2 cellular contexts compared by ENCODE assay signal in genomic region chr7:139722604-139723003, GRCh38.
TF ChIP-seq lines count a peak whose summit lies in the region.

No MANE protein-coding gene starts in this region.

TF ChIP-seq in A549, 52 proteins besides CTCF, POLR2A, EP300 and RAD21 (continued from another document):
- TF ChIP-seq EHMT2 (IDR thresholded peaks at IDR 0.05; ENCODE audit: low read depth) (no peak), BHLHE40 (IDR thresholded peaks at IDR 0.05; ENCODE audit: low read depth, low read length) (no peak), ATOH8 (CRISPR knock-in tag; IDR thresholded peaks at IDR 0.05; ENCODE audit: low read depth) (no peak), RNF2 (IDR thresholded peaks at IDR 0.05; ENCODE audit: borderline replicate concordance, low read depth) (no peak), SREBF2 (IDR thresholded peaks at IDR 0.05) (no peak), E2F6 (IDR thresholded peaks at IDR 0.05; ENCODE audit: borderline replicate concordance, low read depth) (no peak), HOXB5 (CRISPR knock-in tag; IDR thresholded peaks at IDR 0.05) (no peak), FOSL2 (IDR thresholded peaks at IDR 0.05) (no peak), FOSL2 (CRISPR knock-in tag; IDR thresholded peaks at IDR 0.05) (no peak), MAX (IDR thresholded peaks at IDR 0.05) (no peak), REST (IDR thresholded peaks at IDR 0.05) (no peak)
TF ChIP-seq in A549: peak in this region for 0.

TF ChIP-seq in GM12878, 131 proteins besides CTCF, POLR2A, EP300 and RAD21 (continued from another document):
- TF ChIP-seq ZBTB4 (CRISPR knock-in tag; IDR thresholded peaks at IDR 0.05) = no peak
- TF ChIP-seq SUZ12 (IDR thresholded peaks at IDR 0.05; ENCODE audit: unreplicated experiment) = no peak
- no peak for TF ChIP-seq RBBP5 (conservative IDR thresholded peaks at IDR 0.05)
- TF ChIP-seq SRF (IDR thresholded peaks at IDR 0.05; ENCODE audit: low read depth in 2 of 2, low read length in 2 of 2) = no peak
- TF ChIP-seq BMI1 (IDR thresholded peaks at IDR 0.05; ENCODE audit: borderline replicate concordance) = no peak
- TF ChIP-seq TARDBP (IDR thresholded peaks at IDR 0.05; ENCODE audit: borderline replicate concordance) = no peak
- TF ChIP-seq LARP7 (IDR thresholded peaks at IDR 0.05) = no peak
- TF ChIP-seq SPI1 (IDR thresholded peaks at IDR 0.05; ENCODE audit: borderline replicate concordance, insufficient read depth, low read depth, low read length) = no peak
- no peak for TF ChIP-seq SMARCA5 (IDR thresholded peaks at IDR 0.05)
- no peak for TF ChIP-seq TCF12 (IDR thresholded peaks at IDR 0.05; ENCODE audit: low read depth, low read length)
- TF ChIP-seq EZH2 (IDR thresholded peaks at IDR 0.05; ENCODE audit: borderline replicate concordance, control insufficient read depth, low read depth, low read length) = no peak
- TF ChIP-seq CBX3 (IDR thresholded peaks at IDR 0.05; ENCODE audit: borderline replicate concordance, low read depth) = no peak
- no peak for TF ChIP-seq ZNF687 (IDR thresholded peaks at IDR 0.05)
- no peak for TF ChIP-seq NR2F1 (conservative IDR thresholded peaks at IDR 0.05)
- no peak for TF ChIP-seq HDAC2 (IDR thresholded peaks at IDR 0.05)
- TF ChIP-seq BCL3 (IDR thresholded peaks at IDR 0.05; ENCODE audit: borderline replicate concordance, insufficient read depth, low read depth, low read length, poor library complexity, severe bottlenecking) = no peak
